ENCODE assay signal across 10 cellular contexts in the genomic region with DNA sequence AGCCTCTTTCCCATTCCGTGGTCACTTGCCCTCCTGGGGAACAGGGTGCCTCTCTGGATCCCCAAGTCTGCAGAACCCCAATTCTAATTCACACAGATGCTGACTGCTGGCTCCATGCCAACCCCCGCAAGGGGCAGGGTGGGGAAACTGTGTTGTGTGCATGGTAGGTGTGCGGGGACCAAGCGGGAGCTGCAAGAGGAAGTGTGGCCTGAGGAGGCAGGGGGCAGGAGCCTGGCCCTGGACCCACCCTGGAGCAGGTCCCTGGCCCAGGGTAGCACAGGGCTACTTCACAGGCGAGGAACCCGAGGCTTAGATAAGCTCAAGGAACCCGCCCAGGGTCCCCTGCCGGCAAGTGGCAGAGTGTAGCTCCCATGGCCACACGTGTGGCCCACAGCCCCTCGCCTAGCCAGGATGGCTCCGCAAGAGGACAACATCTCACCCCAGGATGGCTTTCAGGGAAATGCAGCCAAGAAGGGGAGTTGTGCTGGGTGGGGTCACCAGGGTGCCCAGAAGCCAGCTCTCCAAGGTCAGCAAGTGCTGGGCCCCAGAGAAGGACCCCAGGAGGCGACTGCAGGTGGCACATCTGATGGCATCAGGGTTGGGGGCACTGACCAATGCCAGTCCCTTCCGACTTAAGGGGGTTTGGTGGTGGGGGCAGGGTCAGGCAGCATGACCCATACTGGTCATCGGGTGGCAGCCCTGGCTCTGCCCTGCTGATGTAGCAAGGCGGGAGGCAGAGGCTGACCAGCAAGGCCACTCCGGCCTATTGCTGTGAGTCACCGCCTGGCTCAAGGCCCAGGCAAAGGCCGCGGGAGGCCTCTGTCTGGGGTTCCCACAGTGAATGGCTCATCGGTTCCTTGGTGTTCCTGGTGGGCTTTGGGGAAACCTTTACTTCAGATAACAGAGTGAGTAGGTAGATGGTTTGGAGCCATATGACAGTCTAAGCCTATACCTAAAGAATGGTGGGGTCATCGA. TPM values are rescaled to one million over a fixed set of nuclear protein-coding genes. Genes with fewer than 3 reads are reported as not detected.
DNase-seq lines count a peak whose midpoint lies in the region; ATAC-seq and TF ChIP-seq lines count a peak whose summit lies in the region.
"Had no signal": no experiment of that assay in that cellular context is flagged by ENCODE, and none has a peak within 500 bp of the region (broad histone marks: within the 10 kb centered on the region; RNA-seq: fewer than 3 reads in every experiment).

No MANE protein-coding gene starts in this region.

- peak overlapping the region; percentile 96 for H3K4me2 ChIP-seq in BLaER1

- intact Hi-C loops in ovary (cut with DNase I) = no loop called here

- TF ChIP-seq CTCF in gastroesophageal sphincter (IDR thresholded peaks at IDR 0.05) (no peak), ovary (IDR thresholded peaks at IDR 0.05) (no peak)

- ATAC-seq in gastroesophageal sphincter (peak; percentile 85), HG02623 (IDR thresholded peaks at IDR 0.05; ENCODE audit: unreplicated experiment) (no peak)

- H3K9me3 ChIP-seq in BLaER1 (no peaks in the 10 kb centered on the region), gastroesophageal sphincter (no peaks in the 10 kb centered on the region), ovary (no peaks in the 10 kb centered on the region)

- no peaks in the 10 kb centered on the region for H3K36me3 ChIP-seq in BLaER1
- no peaks in the 10 kb centered on the region for H3K36me3 ChIP-seq in gastroesophageal sphincter
- H3K36me3 ChIP-seq in ovary = no peaks in the 10 kb centered on the region
- H3K36me3 ChIP-seq: cardiac muscle cell had no signal

- peaks cover 99% of the 10 kb centered on the region for H3K4me1 ChIP-seq in BLaER1
- H3K4me1 ChIP-seq in gastroesophageal sphincter = peaks cover 3 to 99% (median 61%) of the 10 kb centered on the region in 3 donors
- peaks cover 14% of the 10 kb centered on the region for H3K4me1 ChIP-seq in ovary (ENCODE audit: insufficient read depth)

- H3K27ac ChIP-seq in BLaER1 (peak overlapping the region; percentile 83), gastroesophageal sphincter (peak overlapping the region; percentile 3 to 93 (median 88)), ovary (no peak overlapping the region)
- H3K27ac ChIP-seq: cardiac muscle cell had no signal

- no peak for TF ChIP-seq EP300 in gastroesophageal sphincter (IDR thresholded peaks at IDR 0.05)
- no peak for TF ChIP-seq EP300 in ovary (IDR thresholded peaks at IDR 0.05)

- WGBS in gastroesophageal sphincter (ENCODE audit: low coverage in 1 of 2), 2 donors = 0 to 30% methylated on average over 1 to 4 of the region's 21 CpGs
- WGBS in ovary, 3 donors = 40 to 46% (median 43%) methylated on average over 19 to 21 of the region's 21 CpGs

- no peaks in the 10 kb centered on the region for H4K20me1 ChIP-seq in BLaER1

- H3K9ac ChIP-seq in BLaER1 = no peak overlapping the region

- TF ChIP-seq POLR2A in gastroesophageal sphincter (IDR thresholded peaks at IDR 0.05) = no peak
- TF ChIP-seq POLR2A in ovary (IDR thresholded peaks at IDR 0.05) = no peak

- H3K27me3 ChIP-seq in BLaER1 (no peaks in the 10 kb centered on the region), gastroesophageal sphincter (no peaks in the 10 kb centered on the region), ovary (no peaks in the 10 kb centered on the region)

- H3K4me3 ChIP-seq in BLaER1 (no peak overlapping the region), gastroesophageal sphincter (no peak overlapping the region), ovary (no peak overlapping the region)
- H3K4me3 ChIP-seq: cardiac muscle cell had no signal

- DNase-seq in T1000 (lab: John Stamatoyannopoulos, UW) (peak; percentile 80), ovary (peak; percentile 89 to 93 (median 91)), iPS-NIHi7 (ENCODE audit: extremely low spot score) (no peak), NCI-H146 treated with DMSO at 0.1 percent for 48 hours (lab: John Stamatoyannopoulos, UW; ENCODE audit: unreplicated experiment) (no peak)
- DNase-seq in NK-92 treated with Interleukin-12 subunit alpha and Interleukin-12 subunit beta, amount 100 ng/mL, for 24 hours (lab: John Stamatoyannopoulos, UW) = no peak
- DNase-seq: stimulated activated CD4-positive, alpha-beta T cell treated with anti-CD3 and anti-CD28 coated beads, Interleukin-2, amount 100 ng/mL, for 24 hours had no signal

RNA-seq across cellular contexts. Expression of a gene that starts 37.3 kb away (rescaled TPM):
- 100 to 1,000 TPM; 121 to 206 (median 136) TPM for total RNA-seq in gastroesophageal sphincter
- total RNA-seq in ovary = 10 to 100 TPM in 3 of 7 donors, 1 to 10 TPM in 4; 4.4 to 22.3 (median 9.8) TPM
- polyA plus RNA-seq in ovary = 10 to 100 TPM in 1 of 2 donors, 1 to 10 TPM in 1; 4.4 to 19.5 TPM

Comparison
In these comparisons a context has a peak if more than half of its experiments do, and no peak if none do; other contexts are left out.
1. H3K27ac ChIP-seq: peak in BLaER1 (single experiment) and gastroesophageal sphincter (4 of 4); none in ovary (0 of 2).
2. DNase-seq: peak in T1000 (single experiment) and ovary (5 of 5); none in iPS-NIHi7 (single experiment), NK-92 treated with Interleukin-12 subunit alpha and Interleukin-12 subunit beta, amount 100 ng/mL, for 24 hours (single experiment) and NCI-H146 treated with DMSO at 0.1 percent for 48 hours (single experiment).
3. RNA of a gene that starts 37.3 kb away (total RNA-seq): 121 to 206 TPM in gastroesophageal sphincter; 4.4 to 22.3 TPM in ovary; every median in the first group is over 4 times any median in the second.